Comparison of ENCODE assay signal across 17 cellular contexts in genomic region chr2:102505290-102505689, GRCh38. TPM values are rescaled to one million over a fixed set of nuclear protein-coding genes. Genes with fewer than 3 reads are reported as not detected.
DNase-seq lines count a peak whose midpoint lies in the region; ATAC-seq and TF ChIP-seq lines count a peak whose summit lies in the region.
"Had no signal": no experiment of that assay in that cellular context is flagged by ENCODE, and none has a peak within 500 bp of the region (broad histone marks: within the 10 kb centered on the region; RNA-seq: fewer than 3 reads in every experiment).

No MANE protein-coding gene starts in this region.

- ATAC-seq in lower lobe of right lung (no peak), HG02798 (IDR thresholded peaks at IDR 0.05; ENCODE audit: poor library complexity, unreplicated experiment) (no peak), esophagus mucosa (no peak)
- no peak for ATAC-seq in activated CD8-positive, alpha-beta T cell treated with anti-CD3 and anti-CD28 coated beads for 36 hours
- ATAC-seq: T-cell, WTC11 had no signal

- peaks cover 13% of the 10 kb centered on the region for H3K4me1 Mint-ChIP-seq in activated CD8-positive, alpha-beta T cell treated with anti-CD3 and anti-CD28 coated beads for 36 hours (ENCODE audit: low read depth)
- H3K4me1 Mint-ChIP-seq in H9: no peaks in the 10 kb centered on the region; a peak in 1 of 4 replicates
- H3K4me1 Mint-ChIP-seq: WTC11 had no signal

- H3K4me1 ChIP-seq in lower lobe of right lung: no peaks in the 10 kb centered on the region
- H3K4me1 ChIP-seq in H9 (ENCODE audit: insufficient read depth, low read length): no peaks in the 10 kb centered on the region
- H3K4me1 ChIP-seq: upper lobe of left lung had no signal

- peak; percentile 70 for DNase-seq in CD1c-positive myeloid dendritic cell (ENCODE audit: extremely low spot score)
- peak; percentile 69 for DNase-seq in LNCaP clone FGC (ENCODE audit: low read depth)
- peak; percentile 3 for DNase-seq in RPMI8226
- DNase-seq in lower lobe of right lung: peak; percentile 54
- DNase-seq in activated CD8-positive, alpha-beta T cell treated with anti-CD3 and anti-CD28 coated beads for 36 hours: no peak
- DNase-seq in H9: no peak
- DNase-seq: erythroblast, NCI-H446, T-cell had no signal

- no peak overlapping the region for H3K27ac ChIP-seq in lower lobe of right lung
- H3K27ac ChIP-seq in H9 (ENCODE audit: insufficient read length, low read depth, low read length): no peak overlapping the region
- H3K27ac ChIP-seq: coronary artery, upper lobe of left lung had no signal

- H3K14ac ChIP-seq in H9 (ENCODE audit: insufficient read depth, low read length): no peak overlapping the region

- no peaks in the 10 kb centered on the region for H3K79me1 ChIP-seq in H9 (ENCODE audit: insufficient read depth, low read depth, low read length, poor library complexity, severe bottlenecking)

- H3K27me3 ChIP-seq in lower lobe of right lung (ENCODE audit: low read depth) (no peaks in the 10 kb centered on the region), H9 (ENCODE audit: insufficient read depth, low read length) (no peaks in the 10 kb centered on the region)
- H3K27me3 ChIP-seq: upper lobe of left lung had no signal

- no peak overlapping the region for H3K18ac ChIP-seq in H9 (ENCODE audit: insufficient read length, low read depth, low read length)

- no peaks in the 10 kb centered on the region for H3K23me2 ChIP-seq in H9 (ENCODE audit: insufficient read length, low read depth, low read length, poor library complexity, severe bottlenecking)

- no peak overlapping the region for H3K56ac ChIP-seq in H9 (ENCODE audit: insufficient read length, low read depth, low read length)

- no peak overlapping the region for H3K23ac ChIP-seq in H9 (ENCODE audit: insufficient read length, low read depth, low read length)

- POLR2A ChIA-PET in activated CD8-positive, alpha-beta T cell treated with anti-CD3 and anti-CD28 coated beads for 36 hours (lab: Charles Lee): no interaction called here

- no peak overlapping the region for H3K4me3 Mint-ChIP-seq in activated CD8-positive, alpha-beta T cell treated with anti-CD3 and anti-CD28 coated beads for 36 hours
- no peak overlapping the region for H3K4me3 Mint-ChIP-seq in H9
- H3K4me3 Mint-ChIP-seq: T-cell, WTC11 had no signal

- peaks cover 21% of the 10 kb centered on the region for H3K27me3 Mint-ChIP-seq in activated CD8-positive, alpha-beta T cell treated with anti-CD3 and anti-CD28 coated beads for 36 hours
- H3K27me3 Mint-ChIP-seq in H9 (ENCODE audit: low read depth): no peaks in the 10 kb centered on the region

- H3T11ph ChIP-seq in H9 (ENCODE audit: low read length): no peak overlapping the region

- H3K4me3 ChIP-seq in LNCaP clone FGC (ENCODE audit: low read depth, low read length) (no peak overlapping the region), lower lobe of right lung (no peak overlapping the region)
- H3K4me3 ChIP-seq: coronary artery, upper lobe of left lung had no signal

- H3K27ac Mint-ChIP-seq in activated CD8-positive, alpha-beta T cell treated with anti-CD3 and anti-CD28 coated beads for 36 hours: no peak overlapping the region
- H3K27ac Mint-ChIP-seq in H9: no peak overlapping the region
- H3K27ac Mint-ChIP-seq: T-cell, WTC11 had no signal

- no peak overlapping the region for H4K8ac ChIP-seq in H9 (replicated peaks; ENCODE audit: insufficient read length, low read depth, low read length)

- H3K9me3 Mint-ChIP-seq in activated CD8-positive, alpha-beta T cell treated with anti-CD3 and anti-CD28 coated beads for 36 hours: peaks cover 2% of the 10 kb centered on the region
- peaks cover 0 to 2% of the 10 kb centered on the region in 2 experiments; a peak in 2 of 5 replicates for H3K9me3 Mint-ChIP-seq in H9

- H4K20me1 ChIP-seq in H9 (ENCODE audit: control insufficient read depth, insufficient read depth, insufficient read length): no peaks in the 10 kb centered on the region

- no peak overlapping the region for H2BK12ac ChIP-seq in H9 (ENCODE audit: insufficient read length, low read depth, low read length)

- H2BK120ac ChIP-seq in H9 (ENCODE audit: low read depth, low read length, poor library complexity, severe bottlenecking): no peak overlapping the region

- H2BK20ac ChIP-seq in H9 (ENCODE audit: low read depth, low read length, poor library complexity, severe bottlenecking): no peak overlapping the region

- no peak overlapping the region for H4K91ac ChIP-seq in H9 (ENCODE audit: insufficient read length, low read depth, low read length)

- no peak overlapping the region for H3K4ac ChIP-seq in H9 (ENCODE audit: low read depth, low read length)

- no peaks in the 10 kb centered on the region for H3K36me3 Mint-ChIP-seq in activated CD8-positive, alpha-beta T cell treated with anti-CD3 and anti-CD28 coated beads for 36 hours (ENCODE audit: low read depth)
- H3K36me3 Mint-ChIP-seq in H9 (ENCODE audit: insufficient read depth in 1 of 3, low read depth in 3 of 3): no peaks in the 10 kb centered on the region
- H3K36me3 Mint-ChIP-seq: T-cell, WTC11 had no signal

- H2BK5ac ChIP-seq in H9 (ENCODE audit: insufficient read length, low read length): no peak overlapping the region

- H3K4me2 ChIP-seq in H9 (ENCODE audit: insufficient read depth, insufficient read length, low read length): no peak overlapping the region

- TF ChIP-seq CTCF in LNCaP clone FGC (IDR thresholded peaks at IDR 0.05; ENCODE audit: control insufficient read depth, extremely low read depth, insufficient read depth) (no peak), lower lobe of right lung (IDR thresholded peaks at IDR 0.05) (no peak), H9 (conservative IDR thresholded peaks at IDR 0.05) (no peak)
- no peak for TF ChIP-seq CTCF in activated CD8-positive, alpha-beta T cell treated with anti-CD3 and anti-CD28 coated beads for 36 hours (IDR thresholded peaks at IDR 0.05)

- intact Hi-C loops in lower lobe of right lung (cut with DNase I): no loop called here
- intact Hi-C loops in activated CD8-positive, alpha-beta T cell treated with anti-CD3 and anti-CD28 coated beads for 36 hours (cut with micrococcal nuclease): no loop called here

- H3K9ac ChIP-seq in H9 (ENCODE audit: extremely low read depth, insufficient read length, low read length): no peak overlapping the region

- H4K5ac ChIP-seq in H9 (ENCODE audit: insufficient read length, low read depth, low read length): no peak overlapping the region

- no peaks in the 10 kb centered on the region for H3K79me2 ChIP-seq in H9 (ENCODE audit: insufficient read depth, low read length)

- no CpG with 5 or more reads among the region's 10 CpGs for WGBS in H9 (ENCODE audit: extremely low coverage, insufficient read length, low lambda C conversion rate)

- CTCF ChIA-PET in activated CD8-positive, alpha-beta T cell treated with anti-CD3 and anti-CD28 coated beads for 36 hours (lab: Charles Lee): interaction anchor here (1.4 kb wide), 1 partner anchor 198 kb away, joined by 4 read pairs; no protein-coding TSS in a partner anchor

- no peak overlapping the region for H2BK15ac ChIP-seq in H9 (ENCODE audit: low read depth, low read length)

- H2AFZ ChIP-seq in H9 (ENCODE audit: low read length): no peak overlapping the region

- H2AK5ac ChIP-seq in H9 (ENCODE audit: insufficient read length, low read length): no peak overlapping the region

- no peaks in the 10 kb centered on the region for H3K36me3 ChIP-seq in lower lobe of right lung
- H3K36me3 ChIP-seq: upper lobe of left lung had no signal

- H3K9me3 ChIP-seq in lower lobe of right lung (no peaks in the 10 kb centered on the region), H9 (ENCODE audit: control insufficient read depth, low read depth, low read length) (no peaks in the 10 kb centered on the region)
- H3K9me3 ChIP-seq: upper lobe of left lung had no signal

RNA-seq across cellular contexts. Expression of gene SLC9A4, which starts 32.3 kb away (rescaled TPM):
- total RNA-seq in lower lobe of right lung (not detected), esophagus mucosa (0.08 TPM), H9 (2021) (not detected in 2 replicates)
- under 1 TPM in 1 of 2 experiments, not detected in 1; 0.07 TPM for total RNA-seq in activated CD8-positive, alpha-beta T cell treated with anti-CD3 and anti-CD28 coated beads for 36 hours
- total RNA-seq: osteocyte, RPMI7951, skeletal muscle tissue, upper lobe of left lung had no signal

Comparison
In these comparisons a context has a peak if more than half of its experiments do, and no peak if none do; other contexts are left out.
1. DNase-seq: peak in CD1c-positive myeloid dendritic cell (single experiment), LNCaP clone FGC (single experiment), RPMI8226 (single experiment) and lower lobe of right lung (single experiment); none in activated CD8-positive, alpha-beta T cell treated with anti-CD3 and anti-CD28 coated beads for 36 hours (single experiment) and H9 (single experiment).